In the genomic region with DNA sequence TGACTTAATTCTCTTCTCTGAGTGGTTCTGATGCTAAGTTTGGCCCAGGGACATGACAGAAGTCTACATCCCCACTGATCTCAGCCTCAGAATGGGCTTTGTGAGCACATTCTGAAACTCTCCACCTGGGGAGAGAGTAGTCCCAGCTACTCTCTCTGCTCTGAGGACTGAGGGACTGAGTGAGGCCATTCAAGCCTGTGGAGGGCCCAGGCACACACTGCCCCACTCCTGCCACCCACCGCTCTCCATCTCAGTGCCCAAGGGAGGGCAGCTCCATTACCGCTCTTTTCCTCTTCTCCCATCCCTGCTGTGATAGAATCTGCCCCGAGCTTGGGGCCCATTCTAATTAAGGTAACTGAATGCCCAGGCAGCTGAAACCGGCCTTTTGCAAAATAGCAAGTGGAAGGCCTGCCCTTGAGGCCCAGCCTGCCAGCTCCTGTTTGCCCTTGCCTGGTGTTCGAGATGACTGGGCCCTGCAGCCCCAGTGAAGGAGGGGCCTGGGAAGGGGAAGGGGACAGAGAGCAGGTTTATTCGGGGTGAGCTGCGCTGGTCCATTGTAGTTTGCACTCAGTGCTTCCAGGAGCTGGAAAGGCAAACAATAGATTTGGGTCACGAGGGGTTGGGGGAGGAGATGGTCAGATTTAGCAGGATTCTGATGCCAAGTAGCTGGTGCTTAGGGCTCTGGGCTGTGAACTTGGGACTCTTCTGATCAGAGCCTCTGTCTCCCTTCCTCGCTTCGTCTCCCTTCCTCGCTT, we compare ENCODE assay signal across 15 cellular contexts.
DNase-seq lines count a peak whose midpoint lies in the region; TF ChIP-seq lines count a peak whose summit lies in the region.
"Had no signal": no experiment of that assay in that cellular context is flagged by ENCODE, and none has a peak within 500 bp of the region (broad histone marks: within the 10 kb centered on the region; RNA-seq: fewer than 3 reads in every experiment).

No MANE protein-coding gene starts in this region.

- H3K9ac ChIP-seq in HUES64 (ENCODE audit: low read depth, low read length): peak overlapping the region; percentile 28; the same call in 1 of the 2 replicates

- H3K27me3 ChIP-seq in HUES64 (ENCODE audit: insufficient read depth, low read length) (no peaks in the 10 kb centered on the region), hepatocyte (no peaks in the 10 kb centered on the region), osteoblast (ENCODE audit: insufficient read depth, low read length) (peaks cover 10% of the 10 kb centered on the region)
- H3K27me3 ChIP-seq: adrenal gland, thyroid gland had no signal

- TF ChIP-seq CTCF in hepatocyte (IDR thresholded peaks at IDR 0.05; ENCODE audit: poor library complexity) (no peak), osteoblast (IDR thresholded peaks at IDR 0.05; ENCODE audit: extremely low read depth, low read depth, low read length) (no peak)

- no peaks in the 10 kb centered on the region for H3K79me2 ChIP-seq in hepatocyte
- no peaks in the 10 kb centered on the region for H3K79me2 ChIP-seq in osteoblast (ENCODE audit: insufficient read depth, low read length)

- 62% methylated on average over 11 of the region's 11 CpGs for WGBS in HUES64
- WGBS in hepatocyte (ENCODE audit: low lambda C conversion rate, missing lambda C conversion rate): 62% methylated on average over 11 of the region's 11 CpGs

- no peak overlapping the region for H3K4me3 ChIP-seq in HUES64 (ENCODE audit: low read length)
- no peak overlapping the region for H3K4me3 ChIP-seq in hepatocyte
- H3K4me3 ChIP-seq in osteoblast (ENCODE audit: insufficient read depth, low read length): no peak overlapping the region
- H3K4me3 ChIP-seq: adrenal gland, thyroid gland had no signal

- no peaks in the 10 kb centered on the region for H3K36me3 ChIP-seq in HUES64 (ENCODE audit: insufficient read depth, low read length)
- no peaks in the 10 kb centered on the region for H3K36me3 ChIP-seq in hepatocyte (replicated peaks; ENCODE audit: insufficient read depth, low read depth)
- H3K36me3 ChIP-seq in osteoblast (ENCODE audit: insufficient read depth, low read length): no peaks in the 10 kb centered on the region
- H3K36me3 ChIP-seq: adrenal gland, thyroid gland had no signal

- H2AFZ ChIP-seq in hepatocyte: no peak overlapping the region
- no peak overlapping the region for H2AFZ ChIP-seq in osteoblast (ENCODE audit: low read length)

- no peak overlapping the region for H3K4me2 ChIP-seq in hepatocyte
- no peak overlapping the region for H3K4me2 ChIP-seq in osteoblast (ENCODE audit: insufficient read depth, low read length)

- H3K9me3 ChIP-seq in HUES64 (ENCODE audit: insufficient read depth, low read depth, low read length): no peaks in the 10 kb centered on the region
- H3K9me3 ChIP-seq in hepatocyte (ENCODE audit: low read depth): no peaks in the 10 kb centered on the region
- H3K9me3 ChIP-seq in osteoblast (ENCODE audit: low read depth, low read length): no peaks in the 10 kb centered on the region
- H3K9me3 ChIP-seq: adrenal gland, thyroid gland had no signal

- peaks cover 23% of the 10 kb centered on the region for H3K4me1 ChIP-seq in HUES64 (ENCODE audit: insufficient read depth, low read length)
- peaks cover 12% of the 10 kb centered on the region for H3K4me1 ChIP-seq in hepatocyte (ENCODE audit: insufficient read depth)
- no peaks in the 10 kb centered on the region for H3K4me1 ChIP-seq in osteoblast (ENCODE audit: insufficient read depth, low read length)
- H3K4me1 ChIP-seq: adrenal gland, thyroid gland had no signal

- DNase-seq in anterior cingulate cortex (lab: John Stamatoyannopoulos, UW): peak in 54 of 58 donors; percentile 25 to 89 (median 68)
- peak; percentile 38 for DNase-seq in hepatocyte (ENCODE audit: low spot score)
- peak; percentile 42 for DNase-seq in osteoblast (ENCODE audit: insufficient read length, low spot score, missing footprints)
- no peak for DNase-seq in activated effector memory CD4-positive, alpha-beta T cell treated with Interleukin-2 at 50 U/mL for 16 hours
- no peak for DNase-seq in T-helper 2 cell
- DNase-seq in activated CD4-positive, alpha-beta T cell treated with anti-CD3 and anti-CD28 coated beads, Interleukin-2, amount 50 U/mL, for 48 hours: no peak
- DNase-seq in effector CD4-positive, alpha-beta T cell: no peak
- DNase-seq: activated CD8-positive, alpha-beta memory T cell treated with anti-CD3 and anti-CD28 coated beads for 24 hours; adrenal gland; CD4-positive, alpha-beta memory T cell; glutamatergic neuron; NCI-H524; T-helper 9 cell had no signal

- H3K9me2 ChIP-seq in hepatocyte (replicated peaks; ENCODE audit: insufficient read depth): no peaks in the 10 kb centered on the region

- H4K20me1 ChIP-seq in hepatocyte (ENCODE audit: insufficient read depth, poor library complexity, severe bottlenecking) (no peaks in the 10 kb centered on the region), osteoblast (ENCODE audit: insufficient read depth, low read length) (no peaks in the 10 kb centered on the region)

- H3K27ac ChIP-seq in HUES64 (ENCODE audit: low read depth, low read length) (peak overlapping the region; percentile 21; the same call in 1 of the 2 replicates), hepatocyte (no peak overlapping the region), osteoblast (ENCODE audit: low read depth, low read length) (no peak overlapping the region)
- H3K27ac ChIP-seq: adrenal gland, thyroid gland had no signal

Comparison
In these comparisons a context has a peak if more than half of its experiments do, and no peak if none do; other contexts are left out.
1. DNase-seq: peak in anterior cingulate cortex (54 of 58), hepatocyte (single experiment) and osteoblast (single experiment); none in activated effector memory CD4-positive, alpha-beta T cell treated with Interleukin-2 at 50 U/mL for 16 hours (single experiment), T-helper 2 cell (0 of 5), activated CD4-positive, alpha-beta T cell treated with anti-CD3 and anti-CD28 coated beads, Interleukin-2, amount 50 U/mL, for 48 hours (0 of 2) and effector CD4-positive, alpha-beta T cell (single experiment).